8 cellular contexts compared by ENCODE assay signal in genomic region chr16:88533945-88534641, GRCh38. TPM values are rescaled to one million over a fixed set of nuclear protein-coding genes. Genes with fewer than 3 reads are reported as not detected.
DNase-seq lines count a peak whose midpoint lies in the region; ATAC-seq and TF ChIP-seq lines count a peak whose summit lies in the region.

No MANE protein-coding gene starts in this region.

- peak in 2 of 4 donors; percentile 58 to 74 for TF ChIP-seq POLR2A in esophagus squamous epithelium (IDR thresholded peaks at IDR 0.05)

- H3K27ac ChIP-seq in esophagus squamous epithelium: peak overlapping the region; percentile 70 to 92 (median 91)

- peaks cover 0 to 20% (median 0%) of the 10 kb centered on the region in 4 donors for H3K27me3 ChIP-seq in esophagus squamous epithelium

- H3K4me3 Mint-ChIP-seq in activated T-cell treated with anti-CD3 and anti-CD28 coated beads, Interleukin-2, amount 50 U/mL, for 4 hours: peak overlapping the region; percentile 43
- H3K4me3 Mint-ChIP-seq in natural killer cell treated with Interleukin-12 subunit alpha and Interleukin-12 subunit beta and Interleukin-15 and Interleukin-18, amount 100 ng/mL, for 72 hours: no peak overlapping the region
- H3K4me3 Mint-ChIP-seq in stimulated activated memory B cell treated with anti-CD40 and anti-IgM and Interleukin-4, amounts not matched to agents 10 μg/mL and 1 μg/mL and 100 μg/mL, for 72 hours: peak overlapping the region; percentile 59

- peaks cover 11% of the 10 kb centered on the region for H3K4me1 Mint-ChIP-seq in activated T-cell treated with anti-CD3 and anti-CD28 coated beads, Interleukin-2, amount 50 U/mL, for 4 hours (ENCODE audit: low read depth)
- H3K4me1 Mint-ChIP-seq in natural killer cell treated with Interleukin-12 subunit alpha and Interleukin-12 subunit beta and Interleukin-15 and Interleukin-18, amount 100 ng/mL, for 72 hours (ENCODE audit: low read depth in 2 of 2): peaks cover 5 to 10% of the 10 kb centered on the region in 2 donors
- peaks cover 35% of the 10 kb centered on the region for H3K4me1 Mint-ChIP-seq in stimulated activated memory B cell treated with anti-CD40 and anti-IgM and Interleukin-4, amounts not matched to agents 10 μg/mL and 1 μg/mL and 100 μg/mL, for 72 hours

- no CpG with 5 or more reads among the region's 113 CpGs for WGBS in esophagus squamous epithelium, 2 donors

- H3K36me3 Mint-ChIP-seq in activated T-cell treated with anti-CD3 and anti-CD28 coated beads, Interleukin-2, amount 50 U/mL, for 4 hours (ENCODE audit: insufficient read depth): no peaks in the 10 kb centered on the region
- no peaks in the 10 kb centered on the region for H3K36me3 Mint-ChIP-seq in natural killer cell treated with Interleukin-12 subunit alpha and Interleukin-12 subunit beta and Interleukin-15 and Interleukin-18, amount 100 ng/mL, for 72 hours
- peaks cover 10% of the 10 kb centered on the region for H3K36me3 Mint-ChIP-seq in stimulated activated memory B cell treated with anti-CD40 and anti-IgM and Interleukin-4, amounts not matched to agents 10 μg/mL and 1 μg/mL and 100 μg/mL, for 72 hours

- intact Hi-C loops in esophagus squamous epithelium (cut with DNase I): no loop called here

- DNase-seq in ELR (ENCODE audit: low read depth) (peak; percentile 80), GOT3 (lab: John Stamatoyannopoulos, UW) (peak; percentile 25), NCI-H460 (ENCODE audit: extremely low read depth, low read depth) (peak; percentile 49), esophagus squamous epithelium (lab: John Stamatoyannopoulos, UW) (no peak), HuH-7.5 (ENCODE audit: low spot score) (no peak)
- DNase-seq in activated T-cell treated with anti-CD3 and anti-CD28 coated beads, Interleukin-2, amount 50 U/mL, for 4 hours: peak; percentile 74
- DNase-seq in natural killer cell treated with Interleukin-12 subunit alpha and Interleukin-12 subunit beta and Interleukin-15 and Interleukin-18, amount 100 ng/mL, for 72 hours (ENCODE audit: low spot score): peak; percentile 75

- peaks cover 0 to 16% (median 7%) of the 10 kb centered on the region in 3 donors for H3K36me3 ChIP-seq in esophagus squamous epithelium

- peaks cover 4% of the 10 kb centered on the region for H3K27me3 Mint-ChIP-seq in activated T-cell treated with anti-CD3 and anti-CD28 coated beads, Interleukin-2, amount 50 U/mL, for 4 hours (ENCODE audit: low read depth)
- no peaks in the 10 kb centered on the region for H3K27me3 Mint-ChIP-seq in natural killer cell treated with Interleukin-12 subunit alpha and Interleukin-12 subunit beta and Interleukin-15 and Interleukin-18, amount 100 ng/mL, for 72 hours
- peaks cover 9% of the 10 kb centered on the region for H3K27me3 Mint-ChIP-seq in stimulated activated memory B cell treated with anti-CD40 and anti-IgM and Interleukin-4, amounts not matched to agents 10 μg/mL and 1 μg/mL and 100 μg/mL, for 72 hours

- peak overlapping the region; percentile 65 to 95 (median 76) for H3K4me3 ChIP-seq in esophagus squamous epithelium

- H3K9me3 Mint-ChIP-seq in activated T-cell treated with anti-CD3 and anti-CD28 coated beads, Interleukin-2, amount 50 U/mL, for 4 hours: no peaks in the 10 kb centered on the region
- H3K9me3 Mint-ChIP-seq in natural killer cell treated with Interleukin-12 subunit alpha and Interleukin-12 subunit beta and Interleukin-15 and Interleukin-18, amount 100 ng/mL, for 72 hours: no peaks in the 10 kb centered on the region
- no peaks in the 10 kb centered on the region for H3K9me3 Mint-ChIP-seq in stimulated activated memory B cell treated with anti-CD40 and anti-IgM and Interleukin-4, amounts not matched to agents 10 μg/mL and 1 μg/mL and 100 μg/mL, for 72 hours

- H3K4me1 ChIP-seq in esophagus squamous epithelium: peaks cover 15 to 45% (median 20%) of the 10 kb centered on the region in 3 donors

- no peak for TF ChIP-seq CTCF in esophagus squamous epithelium (IDR thresholded peaks at IDR 0.05)

- H3K27ac Mint-ChIP-seq in natural killer cell treated with Interleukin-12 subunit alpha and Interleukin-12 subunit beta and Interleukin-15 and Interleukin-18, amount 100 ng/mL, for 72 hours: no peak overlapping the region
- peak overlapping the region; percentile 66 for H3K27ac Mint-ChIP-seq in stimulated activated memory B cell treated with anti-CD40 and anti-IgM and Interleukin-4, amounts not matched to agents 10 μg/mL and 1 μg/mL and 100 μg/mL, for 72 hours

- no peaks in the 10 kb centered on the region for H3K9me3 ChIP-seq in esophagus squamous epithelium

- peak; percentile 85 to 86 for ATAC-seq in activated T-cell treated with anti-CD3 and anti-CD28 coated beads, Interleukin-2, amount 50 U/mL, for 4 hours
- ATAC-seq in natural killer cell treated with Interleukin-12 subunit alpha and Interleukin-12 subunit beta and Interleukin-15 and Interleukin-18, amount 100 ng/mL, for 72 hours: peak; percentile 80 to 81
- ATAC-seq in stimulated activated memory B cell treated with anti-CD40 and anti-IgM and Interleukin-4, amounts not matched to agents 10 μg/mL and 1 μg/mL and 100 μg/mL, for 72 hours: peak; percentile 76

RNA-seq across cellular contexts. Expression of gene ZC3H18, which starts 36.1 kb away (rescaled TPM):
- 12.8 and 13.6 TPM in 2 replicates for total RNA-seq in NCI-H460 (2014; rRNA removed; shearing (Covaris generic))
- 23.9 and 28.3 TPM in 2 replicates for polyA plus RNA-seq in NCI-H460 (2014; cell fraction: nucleus; rRNA removed)
- total RNA-seq in activated T-cell treated with anti-CD3 and anti-CD28 coated beads, Interleukin-2, amount 50 U/mL, for 4 hours: 100 to 1,000 TPM; 117 to 122 (median 118) TPM
- 10 to 100 TPM; 15.4 to 27.3 (median 17.5) TPM for total RNA-seq in esophagus squamous epithelium
- 100 to 1,000 TPM in 1 of 2 donors, 10 to 100 TPM in 1; 85.0 to 148 TPM for total RNA-seq in natural killer cell treated with Interleukin-12 subunit alpha and Interleukin-12 subunit beta and Interleukin-15 and Interleukin-18, amount 100 ng/mL, for 72 hours

Comparison
In these comparisons a context has a peak if more than half of its experiments do, and no peak if none do; other contexts are left out.
1. DNase-seq: peak in ELR (single experiment), GOT3 (single experiment), NCI-H460 (single experiment), activated T-cell treated with anti-CD3 and anti-CD28 coated beads, Interleukin-2, amount 50 U/mL, for 4 hours (single experiment) and natural killer cell treated with Interleukin-12 subunit alpha and Interleukin-12 subunit beta and Interleukin-15 and Interleukin-18, amount 100 ng/mL, for 72 hours (single experiment); none in esophagus squamous epithelium (single experiment) and HuH-7.5 (single experiment).
2. Peak in every context shown above with its lines, with median percentiles within 50 percentile points of each other: ATAC-seq.